ENCODE assay signal across 14 cellular contexts in the genomic region with DNA sequence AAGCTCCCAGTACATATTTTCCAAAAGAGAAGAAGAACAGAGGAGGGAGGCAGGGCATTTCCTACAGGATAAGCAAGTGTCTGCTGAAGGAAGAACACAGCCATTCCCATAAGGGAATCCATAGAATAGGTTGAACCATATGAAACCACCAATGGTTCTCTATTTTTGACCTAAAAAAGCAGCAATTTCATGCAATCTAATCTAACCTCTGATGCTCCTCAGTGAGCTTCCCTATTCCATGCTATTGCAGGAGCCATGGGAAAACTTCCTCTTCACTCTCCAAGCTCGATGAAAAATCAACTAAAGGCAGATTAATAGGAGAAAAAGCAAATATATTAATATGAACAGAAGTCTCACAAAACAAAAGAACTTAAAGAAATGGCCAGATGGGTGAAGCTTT. TPM values are rescaled to one million over a fixed set of nuclear protein-coding genes. Genes with fewer than 3 reads are reported as not detected.
A peak's percentile ranks its signal among the peaks of the same experiment; 100 is the strongest.
DNase-seq lines count a peak whose midpoint lies in the region; ATAC-seq and TF ChIP-seq lines count a peak whose summit lies in the region.
"Had no signal": no experiment of that assay in that cellular context is flagged by ENCODE, and none has a peak within 500 bp of the region (broad histone marks: within the 10 kb centered on the region; RNA-seq: fewer than 3 reads in every experiment).

No MANE protein-coding gene starts in this region.

- H3K27me3 Mint-ChIP-seq in activated naive CD8-positive, alpha-beta T cell treated with anti-CD3 and anti-CD28 coated beads for 36 hours: peaks cover 4% of the 10 kb centered on the region
- H3K27me3 Mint-ChIP-seq in activated naive CD8-positive, alpha-beta T cell treated with anti-CD3 and anti-CD28 coated beads, Interleukin-2, amount 50 U/mL, for 24 hours: no peaks in the 10 kb centered on the region
- H3K27me3 Mint-ChIP-seq in immature natural killer cell (ENCODE audit: low read depth in 3 of 3): peaks cover 0 to 4% (median 2%) of the 10 kb centered on the region in 3 donors

- H3K4me3 Mint-ChIP-seq in activated naive CD8-positive, alpha-beta T cell treated with anti-CD3 and anti-CD28 coated beads for 36 hours: no peak overlapping the region
- no peak overlapping the region for H3K4me3 Mint-ChIP-seq in activated naive CD8-positive, alpha-beta T cell treated with anti-CD3 and anti-CD28 coated beads, Interleukin-2, amount 50 U/mL, for 24 hours
- H3K4me3 Mint-ChIP-seq in immature natural killer cell: peak overlapping the region; percentile 61 to 80 (median 74)

- no peak for TF ChIP-seq CTCF in WERI-Rb-1 (IDR thresholded peaks at IDR 0.05; ENCODE audit: low read depth, low read length)

- H3K36me3 ChIP-seq in subcutaneous abdominal adipose tissue (ENCODE audit: control insufficient read depth in 5 of 5, insufficient read depth in 5 of 5, low read length in 5 of 5) (no peaks in the 10 kb centered on the region), WERI-Rb-1 (no peaks in the 10 kb centered on the region)
- H3K36me3 ChIP-seq: left lung had no signal

- no peaks in the 10 kb centered on the region for H3K9me3 ChIP-seq in subcutaneous abdominal adipose tissue (ENCODE audit: control insufficient read depth in 5 of 5, low read length in 5 of 5)
- H3K9me3 ChIP-seq in WERI-Rb-1 (ENCODE audit: severe bottlenecking): no peaks in the 10 kb centered on the region
- H3K9me3 ChIP-seq: body of pancreas, left lung had no signal

- H3K27ac ChIP-seq in subcutaneous abdominal adipose tissue (ENCODE audit: low read depth, low read length): peak overlapping the region; percentile 66
- H3K27ac ChIP-seq in WERI-Rb-1: no peak overlapping the region
- H3K27ac ChIP-seq: GM23248 had no signal

- no peaks in the 10 kb centered on the region for H3K9me3 Mint-ChIP-seq in activated naive CD8-positive, alpha-beta T cell treated with anti-CD3 and anti-CD28 coated beads for 36 hours
- H3K9me3 Mint-ChIP-seq in activated naive CD8-positive, alpha-beta T cell treated with anti-CD3 and anti-CD28 coated beads, Interleukin-2, amount 50 U/mL, for 24 hours: no peaks in the 10 kb centered on the region
- peaks cover 0 to 2% (median 0%) of the 10 kb centered on the region in 6 donors for H3K9me3 Mint-ChIP-seq in immature natural killer cell

- H3K36me3 Mint-ChIP-seq in activated naive CD8-positive, alpha-beta T cell treated with anti-CD3 and anti-CD28 coated beads for 36 hours: peaks cover 3% of the 10 kb centered on the region
- H3K36me3 Mint-ChIP-seq in activated naive CD8-positive, alpha-beta T cell treated with anti-CD3 and anti-CD28 coated beads, Interleukin-2, amount 50 U/mL, for 24 hours (ENCODE audit: low read depth): no peaks in the 10 kb centered on the region
- peaks cover 0 to 4% (median 0%) of the 10 kb centered on the region in 3 donors for H3K36me3 Mint-ChIP-seq in immature natural killer cell

- H3K4me1 ChIP-seq in subcutaneous abdominal adipose tissue (ENCODE audit: control insufficient read depth in 5 of 5, insufficient read depth in 5 of 5, low read length in 5 of 5): peaks cover 0 to 27% (median 0%) of the 10 kb centered on the region in 5 donors
- H3K4me1 ChIP-seq: body of pancreas had no signal

- ATAC-seq in activated naive CD8-positive, alpha-beta T cell treated with anti-CD3 and anti-CD28 coated beads, Interleukin-2, amount 50 U/mL, for 24 hours: no peak
- ATAC-seq: body of pancreas, left lung had no signal

- H3K27me3 ChIP-seq in subcutaneous abdominal adipose tissue (ENCODE audit: control insufficient read depth in 5 of 5, insufficient read depth in 4 of 5, low read length in 5 of 5) (no peaks in the 10 kb centered on the region), WERI-Rb-1 (ENCODE audit: insufficient read depth, low read depth, severe bottlenecking) (no peaks in the 10 kb centered on the region)
- H3K27me3 ChIP-seq: body of pancreas, left lung had no signal

- peak overlapping the region in 1 of 5 donors; percentile 1 for H3K4me3 ChIP-seq in subcutaneous abdominal adipose tissue (ENCODE audit: low read depth in 1 of 5, low read length in 5 of 5)
- no peak overlapping the region for H3K4me3 ChIP-seq in WERI-Rb-1 (ENCODE audit: low read depth, low read length)
- H3K4me3 ChIP-seq: body of pancreas, GM23248, left lung had no signal

- no peak for DNase-seq in activated naive CD8-positive, alpha-beta T cell treated with anti-CD3 and anti-CD28 coated beads for 36 hours
- DNase-seq in activated naive CD8-positive, alpha-beta T cell treated with anti-CD3 and anti-CD28 coated beads, Interleukin-2, amount 50 U/mL, for 24 hours: no peak
- DNase-seq in MV-4-11 (lab: John Stamatoyannopoulos, UW) (peak; percentile 15), immature natural killer cell (no peak), NCI-H187 (lab: John Stamatoyannopoulos, UW) (no peak), WERI-Rb-1 (no peak)
- DNase-seq in stimulated activated CD4-positive, alpha-beta T cell treated with anti-CD3 and anti-CD28 coated beads, Interleukin-4, amount 100 ng/mL, for 24 hours: no peak
- DNase-seq: body of pancreas; GM23248; left lung; NCI-H446; posterior cingulate gyrus; stimulated activated CD4-positive, alpha-beta T cell treated with anti-CD3 and anti-CD28 coated beads, Interleukin-1b, Interleukin-23, amount 100 ng/mL, for 48 hours had no signal

- peak overlapping the region; percentile 13 for H3K27ac Mint-ChIP-seq in activated naive CD8-positive, alpha-beta T cell treated with anti-CD3 and anti-CD28 coated beads for 36 hours
- no peak overlapping the region for H3K27ac Mint-ChIP-seq in activated naive CD8-positive, alpha-beta T cell treated with anti-CD3 and anti-CD28 coated beads, Interleukin-2, amount 50 U/mL, for 24 hours
- peak overlapping the region; percentile 13 to 82 (median 60) for H3K27ac Mint-ChIP-seq in immature natural killer cell

- H3K4me1 Mint-ChIP-seq in activated naive CD8-positive, alpha-beta T cell treated with anti-CD3 and anti-CD28 coated beads for 36 hours: peaks cover 23% of the 10 kb centered on the region
- H3K4me1 Mint-ChIP-seq in activated naive CD8-positive, alpha-beta T cell treated with anti-CD3 and anti-CD28 coated beads, Interleukin-2, amount 50 U/mL, for 24 hours: peaks cover 39% of the 10 kb centered on the region
- peaks cover 40 to 41% of the 10 kb centered on the region in 2 donors for H3K4me1 Mint-ChIP-seq in immature natural killer cell

- peak overlapping the region in 1 of 5 donors; percentile 7 for H3K9ac ChIP-seq in subcutaneous abdominal adipose tissue (ENCODE audit: low read length in 5 of 5)
- H3K9ac ChIP-seq: GM23248 had no signal

RNA-seq across cellular contexts. Expression of a gene that starts 50.5 kb away (rescaled TPM):
- total RNA-seq in activated naive CD8-positive, alpha-beta T cell treated with anti-CD3 and anti-CD28 coated beads for 36 hours: 1 to 10 TPM; 1.6 to 1.7 TPM
- under 1 TPM in 1 of 3 donors, not detected in 2; 0.54 TPM for polyA plus RNA-seq in immature natural killer cell

Comparison
In these comparisons a context has a peak if more than half of its experiments do, and no peak if none do; other contexts are left out.
1. H3K4me3 Mint-ChIP-seq: peak in immature natural killer cell (5 of 5); none in activated naive CD8-positive, alpha-beta T cell treated with anti-CD3 and anti-CD28 coated beads for 36 hours (single experiment) and activated naive CD8-positive, alpha-beta T cell treated with anti-CD3 and anti-CD28 coated beads, Interleukin-2, amount 50 U/mL, for 24 hours (single experiment).